In the genomic region with DNA sequence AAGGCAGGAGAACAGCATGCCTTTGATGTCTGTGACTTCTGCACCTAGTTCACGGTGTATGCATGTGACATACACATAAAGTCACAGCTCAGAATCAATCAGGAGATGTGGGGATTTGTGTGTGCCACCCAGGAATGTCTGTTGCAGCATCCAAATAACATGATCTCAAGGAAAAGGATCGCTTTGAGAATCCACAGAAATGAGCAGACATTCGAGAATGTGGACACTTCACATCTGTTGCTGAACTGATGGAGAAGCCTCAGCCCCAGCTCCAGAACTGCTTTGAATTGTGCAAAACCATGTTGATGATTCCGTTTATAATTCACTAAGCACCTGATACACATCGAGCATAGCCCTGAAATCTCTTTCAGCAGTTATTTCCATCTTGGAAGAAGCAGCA, we compare ENCODE assay signal across 22 cellular contexts.
"Had no signal": no experiment of that assay in that cellular context is flagged by ENCODE, and none has a peak within 500 bp of the region (broad histone marks: within the 10 kb centered on the region; RNA-seq: fewer than 3 reads in every experiment).

No MANE protein-coding gene starts in this region.

- H3K27me3 ChIP-seq: ovary, right atrium auricular region, right lobe of liver, spleen, suprapubic skin, tibial artery, upper lobe of right lung had no signal

- H3K4me1 ChIP-seq: right atrium auricular region, right lobe of liver, spleen, suprapubic skin, tibial artery, upper lobe of right lung had no signal

- DNase-seq: islet precursor cell; left ventricle myocardium inferior; midbrain; mucosa of descending colon; naive thymus-derived CD4-positive, alpha-beta T cell; ovary; right lobe of liver; spleen; stimulated activated CD4-positive, alpha-beta T cell treated with anti-CD3 and anti-CD28 coated beads, Interleukin-4, amount 100 ng/mL, for 24 hours; stimulated activated naive CD4-positive, alpha-beta T cell; tibial artery; upper lobe of right lung had no signal

- ATAC-seq: mucosa of descending colon; naive thymus-derived CD4-positive, alpha-beta T cell; natural killer cell treated with Interleukin-12 subunit alpha and Interleukin-12 subunit beta and Interleukin-15 and Interleukin-18, amount 100 ng/mL, for 72 hours; right lobe of liver; stimulated activated effector memory CD8-positive, alpha-beta T cell treated with anti-CD3 and anti-CD28 coated beads, Interleukin-12 subunit alpha, Interleukin-12 subunit beta, amount 100 ng/mL, for 72 hours had no signal

- H3K27ac ChIP-seq: left ventricle myocardium inferior, ovary, right atrium auricular region, right lobe of liver, skin epidermis, spleen, suprapubic skin, thoracic aorta, tibial artery, upper lobe of right lung had no signal

- H3K27ac Mint-ChIP-seq: memory B cell; naive thymus-derived CD4-positive, alpha-beta T cell; natural killer cell treated with Interleukin-12 subunit alpha and Interleukin-12 subunit beta and Interleukin-15 and Interleukin-18, amount 100 ng/mL, for 72 hours; progenitor cell of endocrine pancreas; stimulated activated effector memory CD8-positive, alpha-beta T cell treated with anti-CD3 and anti-CD28 coated beads, Interleukin-12 subunit alpha, Interleukin-12 subunit beta, amount 100 ng/mL, for 72 hours; stimulated activated naive CD8-positive, alpha-beta T cell treated with anti-CD3 and anti-CD28 coated beads, Interleukin-15, Interleukin-2, amounts not matched to agents 100 ng/mL and 50 ng/mL, for 24 hours had no signal

- H3K9me3 ChIP-seq: left ventricle myocardium inferior, mucosa of descending colon, ovary, right atrium auricular region, right lobe of liver, spleen, suprapubic skin, thoracic aorta, tibial artery, upper lobe of right lung had no signal

- H3K9me3 Mint-ChIP-seq: natural killer cell treated with Interleukin-12 subunit alpha and Interleukin-12 subunit beta and Interleukin-15 and Interleukin-18, amount 100 ng/mL, for 72 hours; stimulated activated effector memory CD8-positive, alpha-beta T cell treated with anti-CD3 and anti-CD28 coated beads, Interleukin-12 subunit alpha, Interleukin-12 subunit beta, amount 100 ng/mL, for 72 hours; stimulated activated naive CD8-positive, alpha-beta T cell treated with anti-CD3 and anti-CD28 coated beads, Interleukin-15, Interleukin-2, amounts not matched to agents 100 ng/mL and 50 ng/mL, for 24 hours had no signal

- H3K4me3 ChIP-seq: left ventricle myocardium inferior, lung, mucosa of descending colon, ovary, right atrium auricular region, right lobe of liver, skin epidermis, spleen, suprapubic skin, thoracic aorta, tibial artery, upper lobe of right lung had no signal

- H3K27me3 Mint-ChIP-seq: progenitor cell of endocrine pancreas; stimulated activated naive CD8-positive, alpha-beta T cell treated with anti-CD3 and anti-CD28 coated beads, Interleukin-15, Interleukin-2, amounts not matched to agents 100 ng/mL and 50 ng/mL, for 24 hours had no signal

- H3K36me3 Mint-ChIP-seq: memory B cell; naive thymus-derived CD4-positive, alpha-beta T cell; natural killer cell treated with Interleukin-12 subunit alpha and Interleukin-12 subunit beta and Interleukin-15 and Interleukin-18, amount 100 ng/mL, for 72 hours; stimulated activated effector memory CD8-positive, alpha-beta T cell treated with anti-CD3 and anti-CD28 coated beads, Interleukin-12 subunit alpha, Interleukin-12 subunit beta, amount 100 ng/mL, for 72 hours had no signal

- H3K4me3 Mint-ChIP-seq: memory B cell; naive thymus-derived CD4-positive, alpha-beta T cell; natural killer cell treated with Interleukin-12 subunit alpha and Interleukin-12 subunit beta and Interleukin-15 and Interleukin-18, amount 100 ng/mL, for 72 hours; stimulated activated effector memory CD8-positive, alpha-beta T cell treated with anti-CD3 and anti-CD28 coated beads, Interleukin-12 subunit alpha, Interleukin-12 subunit beta, amount 100 ng/mL, for 72 hours; stimulated activated naive CD8-positive, alpha-beta T cell treated with anti-CD3 and anti-CD28 coated beads, Interleukin-15, Interleukin-2, amounts not matched to agents 100 ng/mL and 50 ng/mL, for 24 hours had no signal

- H3K4me1 Mint-ChIP-seq: memory B cell; naive thymus-derived CD4-positive, alpha-beta T cell; stimulated activated effector memory CD8-positive, alpha-beta T cell treated with anti-CD3 and anti-CD28 coated beads, Interleukin-12 subunit alpha, Interleukin-12 subunit beta, amount 100 ng/mL, for 72 hours had no signal

- H3K36me3 ChIP-seq: left ventricle myocardium inferior, ovary, right atrium auricular region, right lobe of liver, spleen, suprapubic skin, thoracic aorta, tibial artery, upper lobe of right lung had no signal
